7 cellular contexts compared by ENCODE assay signal in the genomic region with DNA sequence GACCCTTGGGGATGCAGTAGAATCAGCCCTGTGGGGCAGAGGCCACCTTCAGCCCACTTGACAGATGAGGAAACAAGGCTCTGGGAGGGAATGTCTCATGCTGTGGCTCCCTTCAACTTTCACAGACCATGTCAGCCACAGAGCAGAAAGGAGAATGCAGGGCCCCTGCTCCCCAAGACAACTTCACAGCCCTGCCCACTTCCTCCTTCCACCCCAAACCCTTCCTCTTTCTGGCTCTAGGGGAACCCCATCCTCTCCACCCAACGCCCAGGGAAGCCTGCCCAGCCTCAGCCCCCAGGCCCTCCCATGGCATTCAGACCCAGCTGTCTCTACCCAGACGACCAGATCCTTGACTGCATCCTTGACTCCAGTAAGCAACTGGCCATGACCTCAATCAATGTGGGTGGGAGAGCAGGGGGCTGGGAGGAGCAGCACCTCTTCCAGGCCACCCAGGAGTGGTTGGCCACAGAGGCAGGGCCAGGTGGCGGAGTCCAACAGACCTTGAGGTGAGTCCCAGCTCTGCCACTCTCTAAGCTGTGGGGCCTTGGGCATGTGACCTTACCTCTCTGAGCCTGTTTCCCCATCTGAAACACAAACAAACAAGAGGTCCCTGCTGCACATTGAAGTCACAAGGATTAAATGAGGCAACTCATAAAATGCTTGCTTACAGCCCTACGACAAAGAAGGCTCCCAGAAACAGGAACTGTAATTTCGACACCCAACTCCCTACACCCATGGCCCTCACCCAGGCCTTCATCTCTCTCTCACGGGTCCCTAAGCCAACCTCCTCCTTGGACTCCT. TPM values are rescaled to one million over a fixed set of nuclear protein-coding genes. Genes with fewer than 3 reads are reported as not detected.
DNase-seq lines count a peak whose midpoint lies in the region; ATAC-seq and TF ChIP-seq lines count a peak whose summit lies in the region.

No MANE protein-coding gene starts in this region.

- H3K4me1 ChIP-seq in esophagus muscularis mucosa: peaks cover 8 to 26% (median 17%) of the 10 kb centered on the region in 4 donors

- H3K36me3 Mint-ChIP-seq in stimulated activated naive B cell treated with anti-CD40 and anti-IgM and Interleukin-4, amounts not matched to agents 10 μg/mL and 1 μg/mL and 100 μg/mL, for 72 hours: peaks cover 57 to 75% of the 10 kb centered on the region in 2 donors
- peaks cover 38% of the 10 kb centered on the region for H3K36me3 Mint-ChIP-seq in chondrocyte (ENCODE audit: low read depth)

- H3K4me3 ChIP-seq in esophagus muscularis mucosa: no peak overlapping the region

- WGBS in esophagus muscularis mucosa: 69% methylated on average over 5 of the region's 6 CpGs

- H3K4me1 Mint-ChIP-seq in stimulated activated naive B cell treated with anti-CD40 and anti-IgM and Interleukin-4, amounts not matched to agents 10 μg/mL and 1 μg/mL and 100 μg/mL, for 72 hours: peaks cover 67 to 83% of the 10 kb centered on the region in 2 donors
- peaks cover 2% of the 10 kb centered on the region for H3K4me1 Mint-ChIP-seq in chondrocyte (ENCODE audit: low read depth)

- H3K27ac Mint-ChIP-seq in stimulated activated naive B cell treated with anti-CD40 and anti-IgM and Interleukin-4, amounts not matched to agents 10 μg/mL and 1 μg/mL and 100 μg/mL, for 72 hours: peak overlapping the region; percentile 92
- no peak overlapping the region for H3K27ac Mint-ChIP-seq in chondrocyte (ENCODE audit: unreplicated experiment)

- TF ChIP-seq CTCF in esophagus muscularis mucosa (IDR thresholded peaks at IDR 0.05) (no peak), chondrocyte (IDR thresholded peaks at IDR 0.05) (no peak)

- intact Hi-C loops in esophagus muscularis mucosa (cut with DNase I): no loop called here

- no peak for TF ChIP-seq EP300 in esophagus muscularis mucosa (IDR thresholded peaks at IDR 0.05)

- TF ChIP-seq POLR2A in esophagus muscularis mucosa (IDR thresholded peaks at IDR 0.05; ENCODE audit: low read depth): no peak

- peak overlapping the region in 3 of 4 donors; percentile 44 to 50 (median 48) for H3K27ac ChIP-seq in esophagus muscularis mucosa (replicated peaks in 1 of 4)

- peak overlapping the region; percentile 28 to 55 for H3K4me3 Mint-ChIP-seq in stimulated activated naive B cell treated with anti-CD40 and anti-IgM and Interleukin-4, amounts not matched to agents 10 μg/mL and 1 μg/mL and 100 μg/mL, for 72 hours
- H3K4me3 Mint-ChIP-seq in chondrocyte (ENCODE audit: unreplicated experiment): no peak overlapping the region

- no peaks in the 10 kb centered on the region for H3K27me3 ChIP-seq in esophagus muscularis mucosa

- ATAC-seq in GM21447 (IDR thresholded peaks at IDR 0.05; ENCODE audit: unreplicated experiment) (peak; percentile 47), HG02610 (IDR thresholded peaks at IDR 0.05; ENCODE audit: unreplicated experiment) (no peak), GM21367 (IDR thresholded peaks at IDR 0.05; ENCODE audit: unreplicated experiment) (no peak)
- peak; percentile 86 to 87 for ATAC-seq in stimulated activated naive B cell treated with anti-CD40 and anti-IgM and Interleukin-4, amounts not matched to agents 10 μg/mL and 1 μg/mL and 100 μg/mL, for 72 hours (replicated peaks)

- H3K27me3 Mint-ChIP-seq in stimulated activated naive B cell treated with anti-CD40 and anti-IgM and Interleukin-4, amounts not matched to agents 10 μg/mL and 1 μg/mL and 100 μg/mL, for 72 hours: no peaks in the 10 kb centered on the region
- no peaks in the 10 kb centered on the region for H3K27me3 Mint-ChIP-seq in chondrocyte (ENCODE audit: low read depth)

- peaks cover 43 to 100% (median 86%) of the 10 kb centered on the region in 4 donors for H3K36me3 ChIP-seq in esophagus muscularis mucosa

- H3K9me3 ChIP-seq in esophagus muscularis mucosa: no peaks in the 10 kb centered on the region

- H3K9me3 Mint-ChIP-seq in stimulated activated naive B cell treated with anti-CD40 and anti-IgM and Interleukin-4, amounts not matched to agents 10 μg/mL and 1 μg/mL and 100 μg/mL, for 72 hours: no peaks in the 10 kb centered on the region
- no peaks in the 10 kb centered on the region for H3K9me3 Mint-ChIP-seq in chondrocyte (ENCODE audit: low read depth)

- peak; percentile 83 for DNase-seq in SKM-1 treated with dmso at 0.1 percent for 144 hours (lab: John Stamatoyannopoulos, UW; ENCODE audit: unreplicated experiment)
- DNase-seq in esophagus muscularis mucosa (ENCODE audit: extremely low spot score): no peak
- DNase-seq in stimulated activated naive B cell treated with anti-CD40 and anti-IgM and Interleukin-4, amounts not matched to agents 10 μg/mL and 1 μg/mL and 100 μg/mL, for 72 hours: peak; percentile 79
- no peak for DNase-seq in chondrocyte (ENCODE audit: low spot score)

RNA-seq across cellular contexts. Expression of a gene that starts 15.8 kb away (rescaled TPM):
- total RNA-seq in esophagus muscularis mucosa (10 to 100 TPM; 22.0 to 42.1 (median 31.2) TPM), chondrocyte (15.5 to 19.9 TPM (median 18.7 TPM) in 3 replicates)

RNA-seq across cellular contexts. Expression of a gene that starts 18.4 kb away (rescaled TPM):
- total RNA-seq in esophagus muscularis mucosa (1 to 10 TPM; 4.3 to 8.6 (median 7.1) TPM), chondrocyte (14.9 to 17.2 TPM (median 16.6 TPM) in 3 replicates)

RNA-seq across cellular contexts. Expression of a gene that starts 40.7 kb away (rescaled TPM):
- total RNA-seq in esophagus muscularis mucosa: 10 to 100 TPM; 33.8 to 46.1 (median 41.8) TPM
- 38.9 to 43.6 TPM (median 42.0 TPM) in 3 replicates for total RNA-seq in chondrocyte

RNA-seq across cellular contexts. Expression of a gene that starts 53.2 kb away (rescaled TPM):
- total RNA-seq in esophagus muscularis mucosa: 10 to 100 TPM; 16.6 to 38.8 (median 35.5) TPM
- total RNA-seq in chondrocyte: 64.5 to 74.6 TPM (median 71.7 TPM) in 3 replicates

Comparison
In these comparisons a context has a peak if more than half of its experiments do, and no peak if none do; other contexts are left out.
1. ATAC-seq: peak in GM21447 (single experiment) and stimulated activated naive B cell treated with anti-CD40 and anti-IgM and Interleukin-4, amounts not matched to agents 10 μg/mL and 1 μg/mL and 100 μg/mL, for 72 hours (2 of 2); none in HG02610 (single experiment) and GM21367 (single experiment).
2. DNase-seq: peak in SKM-1 treated with dmso at 0.1 percent for 144 hours (single experiment) and stimulated activated naive B cell treated with anti-CD40 and anti-IgM and Interleukin-4, amounts not matched to agents 10 μg/mL and 1 μg/mL and 100 μg/mL, for 72 hours (single experiment); none in esophagus muscularis mucosa (single experiment) and chondrocyte (single experiment).